In genomic region chr12:51342416-51342815, GRCh38 we compare ENCODE assay signal across 26 cellular contexts. TPM values are rescaled to one million over a fixed set of nuclear protein-coding genes. Genes with fewer than 3 reads are reported as not detected.
"Had no signal": no experiment of that assay in that cellular context is flagged by ENCODE, and none has a peak within 500 bp of the region (broad histone marks: within the 10 kb centered on the region; RNA-seq: fewer than 3 reads in every experiment).

No MANE protein-coding gene starts in this region.

- H3K36me3 ChIP-seq: adrenal gland, MG63 had no signal

- H3K27me3 Mint-ChIP-seq: activated naive CD8-positive, alpha-beta T cell; activated T-helper 17 cell treated with anti-CD3 and anti-CD28 coated beads, Interleukin-2, amount 50 U/mL, for 72 hours; IgD-negative memory B cell had no signal

- H3K9me3 ChIP-seq: adrenal gland, MG63 had no signal

- H3K27ac Mint-ChIP-seq: activated naive CD4-positive, alpha-beta T cell treated with anti-CD3 and anti-CD28 coated beads for 36 hours; activated naive CD8-positive, alpha-beta T cell; activated T-helper 17 cell treated with anti-CD3 and anti-CD28 coated beads, Interleukin-2, amount 50 U/mL, for 72 hours; T-helper 1 cell treated with Interleukin-12 subunit alpha and Interleukin-12 subunit beta and Interleukin-4 antibody, amounts not matched to agents 30 μg/mL and 1 μg/mL, for 36 hours had no signal

- H3K36me3 Mint-ChIP-seq: activated naive CD8-positive, alpha-beta T cell; IgD-negative memory B cell had no signal

- ATAC-seq: activated T-helper 17 cell treated with anti-CD3 and anti-CD28 coated beads, Interleukin-2, amount 50 U/mL, for 72 hours had no signal

- H3K4me3 ChIP-seq: adrenal gland, MG63, PC-9 had no signal

- H3K9ac ChIP-seq: KMS-11 had no signal

- DNase-seq: activated CD4-positive, alpha-beta T cell treated with anti-CD3 and anti-CD28 coated beads for 48 hours; activated CD4-positive, alpha-beta T cell treated with anti-CD3 and anti-CD28 coated beads, Interleukin-2, amount 50 U/mL, for 4 hours; activated gamma-delta T cell; activated naive CD4-positive, alpha-beta T cell treated with anti-CD3 and anti-CD28 coated beads for 36 hours; activated T-cell treated with anti-CD3 and anti-CD28 coated beads for 4 hours; activated T-cell treated with anti-CD3 and anti-CD28 coated beads, Interleukin-2, amount 50 U/mL, for 48 hours; adrenal gland; anterior cingulate cortex; MG63; MV-4-11; NCI-H1092 treated with DMSO at 0.1 percent for 48 hours; NCI-H1436; NCI-H187; NCI-H2081; NCI-H446; NCI-H524; PC-9; SHP77 treated with DMSO at 0.1 percent for 48 hours had no signal

- H3K4me2 ChIP-seq: KMS-11 had no signal

- H3K4me3 Mint-ChIP-seq: activated naive CD4-positive, alpha-beta T cell treated with anti-CD3 and anti-CD28 coated beads for 36 hours; activated naive CD8-positive, alpha-beta T cell; activated T-helper 17 cell treated with anti-CD3 and anti-CD28 coated beads, Interleukin-2, amount 50 U/mL, for 72 hours; IgD-negative memory B cell; T-helper 1 cell treated with Interleukin-12 subunit alpha and Interleukin-12 subunit beta and Interleukin-4 antibody, amounts not matched to agents 30 μg/mL and 1 μg/mL, for 36 hours had no signal

- H2AFZ ChIP-seq: PC-9 had no signal

- H3K27me3 ChIP-seq: adrenal gland, MG63 had no signal

- H3K9me3 Mint-ChIP-seq: activated naive CD4-positive, alpha-beta T cell treated with anti-CD3 and anti-CD28 coated beads for 36 hours; activated T-helper 17 cell treated with anti-CD3 and anti-CD28 coated beads, Interleukin-2, amount 50 U/mL, for 72 hours; IgD-negative memory B cell; T-helper 1 cell treated with Interleukin-12 subunit alpha and Interleukin-12 subunit beta and Interleukin-4 antibody, amounts not matched to agents 30 μg/mL and 1 μg/mL, for 36 hours had no signal

- H3K27ac ChIP-seq: adrenal gland, KMS-11, PC-9 had no signal

RNA-seq across cellular contexts. Expression of gene CELA1, which starts 4.1 kb away (rescaled TPM):
- total RNA-seq: activated CD8-positive, alpha-beta memory T cell treated with anti-CD3 and anti-CD28 coated beads for 36 hours; activated T-helper 17 cell treated with anti-CD3 and anti-CD28 coated beads, Interleukin-2, amount 50 U/mL, for 72 hours; cardiac septum; PC-9; SK-MEL-5 had no signal

RNA-seq across cellular contexts. Expression of gene BIN2, which starts 18.4 kb away (rescaled TPM):
- total RNA-seq: PC-9, SK-MEL-5 had no signal
